Comparison of ENCODE assay signal across 11 cellular contexts in the genomic region with DNA sequence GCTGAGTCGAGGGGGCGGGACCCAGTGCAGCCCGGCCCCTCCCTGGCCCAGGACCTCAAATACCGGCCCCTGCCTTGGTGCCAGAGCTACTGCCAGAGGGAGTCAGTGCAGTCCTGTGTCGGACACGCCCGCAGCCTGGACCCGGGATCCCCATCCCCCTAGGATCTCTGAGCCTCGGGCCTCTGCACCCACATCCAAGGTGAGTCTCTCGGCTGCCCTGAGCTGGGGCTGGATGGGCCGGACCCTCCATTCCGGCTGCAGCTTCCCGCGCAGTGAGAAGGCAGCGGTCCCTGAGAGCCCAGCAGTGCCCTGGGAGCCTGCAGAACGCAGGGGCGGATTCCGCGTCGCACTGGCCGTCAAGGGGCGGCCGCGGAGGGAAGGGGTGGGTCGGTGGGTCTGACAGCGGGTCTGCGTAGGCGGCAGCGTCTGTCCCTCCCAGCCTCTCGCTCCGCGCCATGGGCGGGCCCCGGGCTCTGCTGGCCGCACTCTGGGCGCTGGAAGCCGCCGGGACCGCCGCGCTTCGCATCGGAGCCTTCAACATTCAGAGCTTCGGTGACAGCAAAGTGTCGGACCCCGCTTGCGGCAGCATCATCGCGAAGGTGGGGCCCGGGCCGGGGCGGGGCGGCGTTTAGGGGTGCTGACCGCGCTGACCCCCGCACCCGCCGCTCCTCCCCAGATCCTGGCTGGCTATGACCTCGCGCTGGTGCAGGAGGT. TPM values are rescaled to one million over a fixed set of nuclear protein-coding genes. Genes with fewer than 3 reads are reported as not detected.
DNase-seq lines count a peak whose midpoint lies in the region; ATAC-seq and TF ChIP-seq lines count a peak whose summit lies in the region.
"Had no signal": no experiment of that assay in that cellular context is flagged by ENCODE, and none has a peak within 500 bp of the region (broad histone marks: within the 10 kb centered on the region; RNA-seq: fewer than 3 reads in every experiment).

A gene with protein sequence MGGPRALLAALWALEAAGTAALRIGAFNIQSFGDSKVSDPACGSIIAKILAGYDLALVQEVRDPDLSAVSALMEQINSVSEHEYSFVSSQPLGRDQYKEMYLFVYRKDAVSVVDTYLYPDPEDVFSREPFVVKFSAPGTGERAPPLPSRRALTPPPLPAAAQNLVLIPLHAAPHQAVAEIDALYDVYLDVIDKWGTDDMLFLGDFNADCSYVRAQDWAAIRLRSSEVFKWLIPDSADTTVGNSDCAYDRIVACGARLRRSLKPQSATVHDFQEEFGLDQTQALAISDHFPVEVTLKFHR (plus strand): TSS at position 83 of the 714 bp plus-strand sequence. CDS start 373 bp downstream, at position 456.

- no peak within 1 kb of the TSS for H3K4me3 ChIP-seq in MG63
- H3K4me3 ChIP-seq in mesodermal cell (ENCODE audit: extremely low read depth, insufficient read depth, low read length, poor library complexity, severe bottlenecking), result peak within 1 kb of the TSS; percentile 21
- no peak within 1 kb of the TSS for H3K4me3 ChIP-seq in uterus

- TF ChIP-seq CTCF in uterus (IDR thresholded peaks at IDR 0.05), result no peak

- H3K27me3 ChIP-seq in MG63, result no peaks in the 10 kb centered on the region
- peaks cover 5 to 7% of the 10 kb centered on the region in 2 donors for H3K27me3 ChIP-seq in uterus

- DNase-seq in AG20443 (ENCODE audit: low spot score), result peak; percentile 78
- DNase-seq in MG63, result peak; percentile 60
- DNase-seq in stimulated activated CD4-positive, alpha-beta T cell treated with anti-CD3 and anti-CD28 coated beads, Interleukin-2, amount 100 ng/mL, for 24 hours, result no peak
- DNase-seq in activated T-cell treated with anti-CD3 and anti-CD28 coated beads, Interleukin-2, amount 50 U/mL, for 1 hour, result no peak
- DNase-seq in uterus, result no peak
- DNase-seq: activated naive CD8-positive, alpha-beta T cell treated with anti-CD3 and anti-CD28 coated beads, Interleukin-2, amount 10 ng/mL, durations not matched to agents 7 days and 5 days; HFFc6; T-cell had no signal

- intact Hi-C loops in uterus (cut with DNase I; ENCODE audit: low total_unique reads), result no loop called here

- WGBS in mesodermal cell (ENCODE audit: insufficient coverage in 2 of 2), 2 experiments, result 10 to 13% methylated on average over 54 to 56 of the region's 61 CpGs

- H3K36me3 ChIP-seq in MG63 (peaks cover 67% of the 10 kb centered on the region), mesodermal cell (ENCODE audit: control insufficient read depth, insufficient read depth, low read length) (peaks cover 42% of the 10 kb centered on the region), uterus (no peaks in the 10 kb centered on the region)

- TF ChIP-seq POLR2A in uterus (IDR thresholded peaks at IDR 0.05), result no peak

- H3K9me3 ChIP-seq in MG63, result no peaks in the 10 kb centered on the region
- no peaks in the 10 kb centered on the region for H3K9me3 ChIP-seq in mesodermal cell (ENCODE audit: control insufficient read depth, low read length)
- H3K9me3 ChIP-seq in uterus, result no peaks in the 10 kb centered on the region

- ATAC-seq in esophagus mucosa (peak; percentile 18), HG02798 (IDR thresholded peaks at IDR 0.05; ENCODE audit: poor library complexity, unreplicated experiment) (no peak)

- H3K4me1 ChIP-seq in mesodermal cell (ENCODE audit: control insufficient read depth, insufficient read depth, low read length, poor library complexity, severe bottlenecking) (peaks cover 13% of the 10 kb centered on the region), uterus (peaks cover 0 to 12% of the 10 kb centered on the region in 2 donors)

- H3K27ac ChIP-seq in mesodermal cell (ENCODE audit: low read depth, low read length, severe bottlenecking), result no peak within 1 kb of the TSS
- no peak within 1 kb of the TSS for H3K27ac ChIP-seq in uterus

RNA-seq across cellular contexts. Expression of the gene that starts here (rescaled TPM):
- 0.39 and 2.0 TPM in 2 replicates for total RNA-seq in MG63 (2014; rRNA removed; shearing (Covaris generic); ENCODE audit: low replicate concordance)
- total RNA-seq in esophagus mucosa, result 0.12 TPM
- polyA plus RNA-seq in mesodermal cell (2013, experiment 1 of 2), result 1.00 TPM
- 0.35 TPM for polyA plus RNA-seq in mesodermal cell (2013, experiment 2 of 2)
- total RNA-seq in uterus, result 1 to 10 TPM in 1 of 4 donors, under 1 TPM in 1, not detected in 2; 0.97 to 1.2 TPM

Comparison
In these comparisons a context has a peak if more than half of its experiments do, and no peak if none do; other contexts are left out.
1. Peak in ATAC-seq in esophagus mucosa; RNA of the gene not detected or under 1 TPM.
2. DNase-seq: peak in AG20443 (single experiment) and MG63 (single experiment); none in stimulated activated CD4-positive, alpha-beta T cell treated with anti-CD3 and anti-CD28 coated beads, Interleukin-2, amount 100 ng/mL, for 24 hours (0 of 2), activated T-cell treated with anti-CD3 and anti-CD28 coated beads, Interleukin-2, amount 50 U/mL, for 1 hour (single experiment) and uterus (0 of 2).